Comparison of ENCODE assay signal across 32 cellular contexts in the genomic region with DNA sequence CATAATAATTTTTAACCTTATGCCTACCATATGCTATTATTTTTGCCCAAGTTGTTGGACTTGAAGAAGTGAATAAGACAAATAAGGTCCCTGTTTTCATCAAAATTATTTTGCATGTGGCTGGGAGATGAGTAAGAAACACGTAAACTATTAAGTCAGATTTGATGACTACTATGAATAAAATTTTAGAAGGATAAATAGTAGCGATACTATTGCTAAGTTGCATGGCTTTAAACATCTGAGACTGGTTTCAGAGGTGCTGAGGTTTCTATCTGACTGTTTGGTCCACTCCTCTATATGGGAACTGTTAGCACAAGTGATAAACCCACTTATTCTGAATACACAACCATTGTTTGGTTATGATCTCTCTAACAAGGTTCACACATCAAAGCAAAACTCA.
"Had no signal": no experiment of that assay in that cellular context is flagged by ENCODE, and none has a peak within 500 bp of the region (broad histone marks: within the 10 kb centered on the region; RNA-seq: fewer than 3 reads in every experiment).

No MANE protein-coding gene starts in this region.

- H3K9me3 ChIP-seq: ascending aorta, body of pancreas, breast epithelium had no signal

- H2AFZ ChIP-seq: PC-9 had no signal

- H3K4me3 Mint-ChIP-seq: activated CD4-positive, alpha-beta memory T cell treated with anti-CD3 and anti-CD28 coated beads for 36 hours; activated CD4-positive, alpha-beta T cell treated with anti-CD3 and anti-CD28 coated beads for 36 hours; activated CD4-positive, alpha-beta T cell treated with anti-CD3 and anti-CD28 coated beads, Interleukin-2, amount 10 ng/mL, durations not matched to agents 7 days and 5 days; activated naive CD8-positive, alpha-beta T cell treated with anti-CD3 and anti-CD28 coated beads for 36 hours; WTC11 had no signal

- H3K4me1 Mint-ChIP-seq: activated CD4-positive, alpha-beta T cell treated with anti-CD3 and anti-CD28 coated beads for 36 hours; activated CD4-positive, alpha-beta T cell treated with anti-CD3 and anti-CD28 coated beads, Interleukin-2, amount 10 ng/mL, durations not matched to agents 7 days and 5 days; activated naive CD8-positive, alpha-beta T cell treated with anti-CD3 and anti-CD28 coated beads for 36 hours; WTC11 had no signal

- H3K4me2 ChIP-seq: PC-9 had no signal

- H3K4me3 ChIP-seq: ascending aorta, body of pancreas, breast epithelium, PC-9 had no signal

- H3K36me3 ChIP-seq: ascending aorta, breast epithelium had no signal

- H3K27ac Mint-ChIP-seq: activated CD4-positive, alpha-beta memory T cell treated with anti-CD3 and anti-CD28 coated beads for 36 hours; activated CD4-positive, alpha-beta T cell treated with anti-CD3 and anti-CD28 coated beads for 36 hours; activated CD4-positive, alpha-beta T cell treated with anti-CD3 and anti-CD28 coated beads, Interleukin-2, amount 10 ng/mL, durations not matched to agents 7 days and 5 days; activated naive CD8-positive, alpha-beta T cell treated with anti-CD3 and anti-CD28 coated beads for 36 hours; WTC11 had no signal

- FAIRE-seq: RCC 7860, TTC549 had no signal

- ATAC-seq: activated CD4-positive, alpha-beta T cell treated with anti-CD3 and anti-CD28 coated beads for 36 hours; activated CD4-positive, CD25-positive, alpha-beta regulatory T cell treated with anti-CD3 and anti-CD28 coated beads, Interleukin-2, amount 50 U/mL, for 24 hours; body of pancreas; WTC11 had no signal

- H3K27me3 ChIP-seq: ascending aorta, body of pancreas, breast epithelium had no signal

- H3K4me1 ChIP-seq: ascending aorta, breast epithelium had no signal

- DNase-seq: activated CD4-positive, alpha-beta memory T cell treated with anti-CD3 and anti-CD28 coated beads for 36 hours; activated CD4-positive, alpha-beta T cell treated with anti-CD3 and anti-CD28 coated beads for 36 hours; activated CD4-positive, alpha-beta T cell treated with anti-CD3 and anti-CD28 coated beads, Interleukin-2, amount 10 ng/mL, durations not matched to agents 7 days and 5 days; activated CD8-positive, alpha-beta memory T cell treated with anti-CD3 and anti-CD28 coated beads, Interleukin-2, amount 50 U/mL, for 4 hours; activated effector memory CD4-positive, alpha-beta T cell treated with Interleukin-2 at 50 U/mL for 16 hours; activated naive CD4-positive, alpha-beta T cell treated with anti-CD3 and anti-CD28 coated beads, Interleukin-2, amount 50 U/mL, for 16 hours; activated naive CD8-positive, alpha-beta T cell treated with anti-CD3 and anti-CD28 coated beads for 36 hours; activated T-cell treated with anti-CD3 and anti-CD28 coated beads for 4 hours; activated T-cell treated with anti-CD3 and anti-CD28 coated beads, Interleukin-2, amount 50 U/mL, for 48 hours; amygdala; body of pancreas; Kasumi-1; KG1; MM.1S; MV-4-11; NCI-H1092; NCI-H1436 treated with DMSO at 0.1 percent for 48 hours; NCI-H1694 treated with DMSO at 0.1 percent for 48 hours; NCI-H2029; NCI-H345; NCI-H748 treated with DMSO at 0.1 percent for 48 hours; NK-92 treated with Interleukin-12 subunit alpha and Interleukin-12 subunit beta, amount 100 ng/mL, for 24 hours; PC-9; Right ventricle myocardium superior; T1000 had no signal

- H3K9me3 Mint-ChIP-seq: activated CD4-positive, alpha-beta T cell treated with anti-CD3 and anti-CD28 coated beads, Interleukin-2, amount 10 ng/mL, durations not matched to agents 7 days and 5 days; activated naive CD8-positive, alpha-beta T cell treated with anti-CD3 and anti-CD28 coated beads for 36 hours had no signal

- H3K27me3 Mint-ChIP-seq: activated CD4-positive, alpha-beta memory T cell treated with anti-CD3 and anti-CD28 coated beads for 36 hours; activated CD4-positive, alpha-beta T cell treated with anti-CD3 and anti-CD28 coated beads for 36 hours; activated CD4-positive, alpha-beta T cell treated with anti-CD3 and anti-CD28 coated beads, Interleukin-2, amount 10 ng/mL, durations not matched to agents 7 days and 5 days; activated naive CD8-positive, alpha-beta T cell treated with anti-CD3 and anti-CD28 coated beads for 36 hours had no signal

- H3K36me3 Mint-ChIP-seq: activated CD4-positive, alpha-beta memory T cell treated with anti-CD3 and anti-CD28 coated beads for 36 hours; activated naive CD8-positive, alpha-beta T cell treated with anti-CD3 and anti-CD28 coated beads for 36 hours had no signal

- H3K27ac ChIP-seq: ascending aorta, body of pancreas, breast epithelium, PC-9, RWPE1 had no signal
